ENCODE assay signal across 10 cellular contexts in genomic region chr6:43702522-43703440, GRCh38. TPM values are rescaled to one million over a fixed set of nuclear protein-coding genes. Genes with fewer than 3 reads are reported as not detected.
DNase-seq lines count a peak whose midpoint lies in the region; ATAC-seq and TF ChIP-seq lines count a peak whose summit lies in the region.
"Had no signal": no experiment of that assay in that cellular context is flagged by ENCODE, and none has a peak within 500 bp of the region (broad histone marks: within the 10 kb centered on the region; RNA-seq: fewer than 3 reads in every experiment).

No MANE protein-coding gene starts in this region.

- DNase-seq in AG08396 (ENCODE audit: low spot score) (peak; percentile 89), NCI-H1930 (lab: John Stamatoyannopoulos, UW) (peak; percentile 23 to 34), amniotic epithelial cell (ENCODE audit: low read depth) (peak; percentile 89), right cardiac atrium (peak; percentile 97 to 98 (median 98)), pulmonary artery endothelial cell (ENCODE audit: low read depth, low spot score) (peak; percentile 60), NCI-H128 (lab: John Stamatoyannopoulos, UW; ENCODE audit: unreplicated experiment) (no peak), NCI-H2171 treated with DMSO at 0.1 percent for 48 hours (lab: John Stamatoyannopoulos, UW) (no peak)

- 19% methylated on average over 15 of the region's 15 CpGs for WGBS in right cardiac atrium

- H3K27me3 ChIP-seq in right cardiac atrium (ENCODE audit: control insufficient read depth, insufficient read depth) = no peaks in the 10 kb centered on the region

- no peaks in the 10 kb centered on the region for H3K9me3 ChIP-seq in right cardiac atrium (ENCODE audit: control insufficient read depth, low read length)
- H3K9me3 ChIP-seq: neutrophil had no signal

- no peak overlapping the region for H3K4me3 ChIP-seq in right cardiac atrium (ENCODE audit: low read length)

- intact Hi-C loops in right cardiac atrium (cut with DNase I) = no loop called here

- TF ChIP-seq POLR2A in GM18526 (IDR thresholded peaks at IDR 0.05; ENCODE audit: extremely low read depth, insufficient read length) = peak; percentile 24

- H3K27ac ChIP-seq in right cardiac atrium (ENCODE audit: low read length) = peak overlapping the region; percentile 99
- H3K27ac ChIP-seq: HL-60, neutrophil had no signal

- H3K4me1 ChIP-seq in right cardiac atrium (ENCODE audit: control insufficient read depth, insufficient read depth, low read length) = peaks cover 22% of the 10 kb centered on the region

- peak; percentile 96 to 97 for ATAC-seq in right cardiac atrium

RNA-seq across cellular contexts. Expression of gene MRPS18A, which starts 15.2 kb away (rescaled TPM):
- total RNA-seq in right cardiac atrium = 10 to 100 TPM; 33.1 to 39.0 (median 34.9) TPM
- 58.0 TPM for polyA plus RNA-seq in right cardiac atrium
- 44.4 and 55.3 TPM in 2 replicates for total RNA-seq in pulmonary artery endothelial cell

RNA-seq across cellular contexts. Expression of gene RSPH9, which starts 57.9 kb away (rescaled TPM):
- total RNA-seq in right cardiac atrium = under 1 TPM in 3 of 4 donors, not detected in 1; 0.11 to 0.18 (median 0.14) TPM
- 0.29 TPM for polyA plus RNA-seq in right cardiac atrium
- 0.32 and 0.40 TPM in 2 replicates for total RNA-seq in pulmonary artery endothelial cell

Comparison
In these comparisons a context has a peak if more than half of its experiments do, and no peak if none do; other contexts are left out.
1. DNase-seq: peak in AG08396 (single experiment), NCI-H1930 (2 of 2), amniotic epithelial cell (single experiment), right cardiac atrium (3 of 3) and pulmonary artery endothelial cell (single experiment); none in NCI-H128 (single experiment) and NCI-H2171 treated with DMSO at 0.1 percent for 48 hours (single experiment).